1 cellular context compared by ENCODE assay signal in genomic region chr17:4852504-4853075, GRCh38.
TF ChIP-seq lines count a peak whose summit lies in the region.

No MANE protein-coding gene starts in this region.

TF ChIP-seq in IMR-90, 13 proteins besides CTCF, POLR2A, EP300 and RAD21 (continued from another document):
- no peak for TF ChIP-seq NFE2L2 (IDR thresholded peaks at IDR 0.05; ENCODE audit: low read depth, low read length)
- no peak for TF ChIP-seq CHD1 (IDR thresholded peaks at IDR 0.05; ENCODE audit: low read depth, low read length)
- TF ChIP-seq MAZ (IDR thresholded peaks at IDR 0.05; ENCODE audit: borderline replicate concordance, low read depth, low read length), result no peak
- no peak for TF ChIP-seq CEBPB (IDR thresholded peaks at IDR 0.05; ENCODE audit: low read depth, low read length)
- TF ChIP-seq, protein P1, sequence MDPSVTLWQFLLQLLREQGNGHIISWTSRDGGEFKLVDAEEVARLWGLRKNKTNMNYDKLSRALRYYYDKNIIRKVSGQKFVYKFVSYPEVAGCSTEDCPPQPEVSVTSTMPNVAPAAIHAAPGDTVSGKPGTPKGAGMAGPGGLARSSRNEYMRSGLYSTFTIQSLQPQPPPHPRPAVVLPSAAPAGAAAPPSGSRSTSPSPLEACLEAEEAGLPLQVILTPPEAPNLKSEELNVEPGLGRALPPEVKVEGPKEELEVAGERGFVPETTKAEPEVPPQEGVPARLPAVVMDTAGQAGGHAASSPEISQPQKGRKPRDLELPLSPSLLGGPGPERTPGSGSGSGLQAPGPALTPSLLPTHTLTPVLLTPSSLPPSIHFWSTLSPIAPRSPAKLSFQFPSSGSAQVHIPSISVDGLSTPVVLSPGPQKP (IDR thresholded peaks at IDR 0.05; ENCODE audit: borderline replicate concordance, low read depth, low read length), result no peak
- TF ChIP-seq, protein P2, sequence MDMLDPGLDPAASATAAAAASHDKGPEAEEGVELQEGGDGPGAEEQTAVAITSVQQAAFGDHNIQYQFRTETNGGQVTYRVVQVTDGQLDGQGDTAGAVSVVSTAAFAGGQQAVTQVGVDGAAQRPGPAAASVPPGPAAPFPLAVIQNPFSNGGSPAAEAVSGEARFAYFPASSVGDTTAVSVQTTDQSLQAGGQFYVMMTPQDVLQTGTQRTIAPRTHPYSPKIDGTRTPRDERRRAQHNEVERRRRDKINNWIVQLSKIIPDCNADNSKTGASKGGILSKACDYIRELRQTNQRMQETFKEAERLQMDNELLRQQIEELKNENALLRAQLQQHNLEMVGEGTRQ (IDR thresholded peaks at IDR 0.05; ENCODE audit: low read depth, low read length), result no peak
- no peak for TF ChIP-seq MXI1 (IDR thresholded peaks at IDR 0.05; ENCODE audit: borderline replicate concordance, low read depth, low read length)
- TF ChIP-seq MAFK (IDR thresholded peaks at IDR 0.05; ENCODE audit: low read depth, low read length), result no peak
- TF ChIP-seq BHLHE40 (IDR thresholded peaks at IDR 0.05; ENCODE audit: low read depth, low read length), result no peak
